ENCODE assay signal across 13 cellular contexts in genomic region chr16:31331807-31332301, GRCh38. TPM values are rescaled to one million over a fixed set of nuclear protein-coding genes. Genes with fewer than 3 reads are reported as not detected.
DNase-seq lines count a peak whose midpoint lies in the region; ATAC-seq lines count a peak whose summit lies in the region.
"Had no signal": no experiment of that assay in that cellular context is flagged by ENCODE, and none has a peak within 500 bp of the region (broad histone marks: within the 10 kb centered on the region; RNA-seq: fewer than 3 reads in every experiment).

No MANE protein-coding gene starts in this region.

- H3K4me3 ChIP-seq in iPS-18c (ENCODE audit: insufficient read depth, low read depth, low read length): peak overlapping the region; percentile 48; the same call in 1 of the 2 replicates

- intact Hi-C loops in activated CD4-positive, alpha-beta memory T cell treated with anti-CD3 and anti-CD28 coated beads for 36 hours (cut with micrococcal nuclease): loop anchor here (10.0 kb wide), 1 partner anchor 53 kb away; no protein-coding TSS in a partner anchor

- ATAC-seq in stimulated activated naive CD8-positive, alpha-beta T cell treated with anti-CD3 and anti-CD28 coated beads, Interleukin-15, amount 100 ng/mL, for 72 hours: no peak
- no peak for ATAC-seq in GM18502 (IDR thresholded peaks at IDR 0.05; ENCODE audit: poor library complexity, unreplicated experiment)

- peaks cover 2% of the 10 kb centered on the region for H3K9me3 ChIP-seq in iPS-18c (ENCODE audit: control insufficient read depth, insufficient read depth, low read length)

- H3K9me3 Mint-ChIP-seq in activated CD4-positive, alpha-beta memory T cell treated with anti-CD3 and anti-CD28 coated beads for 36 hours: no peaks in the 10 kb centered on the region
- H3K9me3 Mint-ChIP-seq in stimulated activated naive CD8-positive, alpha-beta T cell treated with anti-CD3 and anti-CD28 coated beads, Interleukin-15, amount 100 ng/mL, for 72 hours: no peaks in the 10 kb centered on the region

- no peaks in the 10 kb centered on the region for H3K36me3 Mint-ChIP-seq in activated CD4-positive, alpha-beta memory T cell treated with anti-CD3 and anti-CD28 coated beads for 36 hours

- no peak overlapping the region for H3K27ac Mint-ChIP-seq in activated CD4-positive, alpha-beta memory T cell treated with anti-CD3 and anti-CD28 coated beads for 36 hours
- H3K27ac Mint-ChIP-seq in stimulated activated naive CD8-positive, alpha-beta T cell treated with anti-CD3 and anti-CD28 coated beads, Interleukin-15, amount 100 ng/mL, for 72 hours: no peak overlapping the region

- peak overlapping the region; percentile 63 for H3K4me3 Mint-ChIP-seq in activated CD4-positive, alpha-beta memory T cell treated with anti-CD3 and anti-CD28 coated beads for 36 hours
- H3K4me3 Mint-ChIP-seq in stimulated activated naive CD8-positive, alpha-beta T cell treated with anti-CD3 and anti-CD28 coated beads, Interleukin-15, amount 100 ng/mL, for 72 hours: peak overlapping the region; percentile 79 to 80

- peak; percentile 47 for DNase-seq in activated effector memory CD4-positive, alpha-beta T cell treated with anti-CD3 and anti-CD28 coated beads, Interleukin-2, amount 50 U/mL, for 16 hours
- no peak for DNase-seq in activated effector memory CD4-positive, alpha-beta T cell treated with Interleukin-2 at 50 U/mL for 16 hours
- no peak for DNase-seq in activated CD4-positive, alpha-beta memory T cell treated with anti-CD3 and anti-CD28 coated beads for 36 hours
- DNase-seq in stimulated activated naive CD8-positive, alpha-beta T cell treated with anti-CD3 and anti-CD28 coated beads, Interleukin-15, amount 100 ng/mL, for 72 hours: no peak
- DNase-seq in GOT3 (lab: John Stamatoyannopoulos, UW): no peak
- no peak for DNase-seq in NCI-H1092 treated with DMSO at 0.1 percent for 48 hours (lab: John Stamatoyannopoulos, UW)
- DNase-seq: activated CD4-positive, CD25-positive, alpha-beta regulatory T cell; amniotic stem cell; hypothalamus; NCI-H524 treated with DMSO at 0.1 percent for 48 hours; SIG-M5 had no signal

- CTCF ChIA-PET in activated CD4-positive, alpha-beta memory T cell treated with anti-CD3 and anti-CD28 coated beads for 36 hours (lab: Charles Lee): no interaction called here

- peaks cover 8% of the 10 kb centered on the region for H3K4me1 Mint-ChIP-seq in activated CD4-positive, alpha-beta memory T cell treated with anti-CD3 and anti-CD28 coated beads for 36 hours (ENCODE audit: low read depth)
- H3K4me1 Mint-ChIP-seq in stimulated activated naive CD8-positive, alpha-beta T cell treated with anti-CD3 and anti-CD28 coated beads, Interleukin-15, amount 100 ng/mL, for 72 hours: peaks cover 36% of the 10 kb centered on the region

- peaks cover 30% of the 10 kb centered on the region for H3K27me3 Mint-ChIP-seq in activated CD4-positive, alpha-beta memory T cell treated with anti-CD3 and anti-CD28 coated beads for 36 hours
- peaks cover 10% of the 10 kb centered on the region for H3K27me3 Mint-ChIP-seq in stimulated activated naive CD8-positive, alpha-beta T cell treated with anti-CD3 and anti-CD28 coated beads, Interleukin-15, amount 100 ng/mL, for 72 hours

- POLR2A ChIA-PET in activated CD4-positive, alpha-beta memory T cell treated with anti-CD3 and anti-CD28 coated beads for 36 hours (lab: Charles Lee): no interaction called here

RNA-seq across cellular contexts. Expression of gene ITGAX, which starts 23.1 kb away (rescaled TPM):
- 10 to 100 TPM; 30.3 to 32.9 TPM for total RNA-seq in activated CD4-positive, alpha-beta memory T cell treated with anti-CD3 and anti-CD28 coated beads for 36 hours
